In genomic region chrX:111098874-111099273, GRCh38 we compare ENCODE assay signal across 8 cellular contexts. TPM values are rescaled to one million over a fixed set of nuclear protein-coding genes. Genes with fewer than 3 reads are reported as not detected.
DNase-seq lines count a peak whose midpoint lies in the region; ATAC-seq and TF ChIP-seq lines count a peak whose summit lies in the region.

No MANE protein-coding gene starts in this region.

- intact Hi-C loops in left ventricle myocardium inferior (cut with micrococcal nuclease), result no loop called here

- H3K27ac ChIP-seq in RWPE1 (no peak overlapping the region), left ventricle myocardium inferior (replicated peaks) (no peak overlapping the region)

- no peaks in the 10 kb centered on the region for H3K36me3 ChIP-seq in left ventricle myocardium inferior

- DNase-seq in SKM-1 treated with dmso at 0.1 percent for 144 hours (lab: John Stamatoyannopoulos, UW; ENCODE audit: unreplicated experiment), result peak; percentile 16
- DNase-seq in SKM-1 (lab: John Stamatoyannopoulos, UW; ENCODE audit: unreplicated experiment), result no peak
- DNase-seq in RWPE1 (ENCODE audit: low spot score), result no peak
- peak; percentile 2 to 52 (median 24) for DNase-seq in activated naive CD4-positive, alpha-beta T cell (lab: John Stamatoyannopoulos, UW)
- no peak for DNase-seq in left ventricle myocardium inferior
- DNase-seq in stimulated activated CD4-positive, alpha-beta T cell treated with anti-CD3 and anti-CD28 coated beads, Interleukin-12 subunit alpha, Interleukin-12 subunit beta, amount 100 ng/mL, for 24 hours (ENCODE audit: low read depth in 2 of 2), result peak; percentile 14 to 53
- DNase-seq in NCI-H2196 (lab: John Stamatoyannopoulos, UW; ENCODE audit: unreplicated experiment), result no peak

- TF ChIP-seq CTCF in RWPE1 (conservative IDR thresholded peaks at IDR 0.05; ENCODE audit: low read depth) (peak; percentile 22; the same call in 1 of the 2 replicates), left ventricle myocardium inferior (IDR thresholded peaks at IDR 0.05; ENCODE audit: borderline replicate concordance) (peak; percentile 55)

- CTCF ChIA-PET in RWPE1 (lab: Yijun Ruan, JAX), result interaction anchor here (0.6 to 1.4 kb wide), 2 partner anchors 15 to 1683 kb away, joined by 3 to 5 read pairs; no protein-coding TSS in a partner anchor

- no peak overlapping the region for H3K4me3 ChIP-seq in left ventricle myocardium inferior

- peaks cover 12% of the 10 kb centered on the region for H3K27me3 ChIP-seq in left ventricle myocardium inferior (ENCODE audit: low read depth)

- POLR2A ChIA-PET in RWPE1 (lab: Yijun Ruan, JAX; ENCODE audit: low non-redundant PET), result no interaction called here

- H3K4me1 ChIP-seq in left ventricle myocardium inferior, result no peaks in the 10 kb centered on the region

- H3K9me3 ChIP-seq in left ventricle myocardium inferior (replicated peaks), result no peaks in the 10 kb centered on the region

- peak; percentile 55 for ATAC-seq in HG03039 (IDR thresholded peaks at IDR 0.05; ENCODE audit: unreplicated experiment)

RNA-seq across cellular contexts. Expression of gene PAK3, which starts 2.9 kb away (rescaled TPM):
- total RNA-seq in left ventricle myocardium inferior, result 0.27 TPM

Comparison
In these comparisons a context has a peak if more than half of its experiments do, and no peak if none do; other contexts are left out.
1. DNase-seq: peak in SKM-1 treated with dmso at 0.1 percent for 144 hours (single experiment), activated naive CD4-positive, alpha-beta T cell (4 of 4) and stimulated activated CD4-positive, alpha-beta T cell treated with anti-CD3 and anti-CD28 coated beads, Interleukin-12 subunit alpha, Interleukin-12 subunit beta, amount 100 ng/mL, for 24 hours (2 of 2); none in SKM-1 (single experiment), RWPE1 (single experiment), left ventricle myocardium inferior (single experiment) and NCI-H2196 (single experiment).